In the genomic region with DNA sequence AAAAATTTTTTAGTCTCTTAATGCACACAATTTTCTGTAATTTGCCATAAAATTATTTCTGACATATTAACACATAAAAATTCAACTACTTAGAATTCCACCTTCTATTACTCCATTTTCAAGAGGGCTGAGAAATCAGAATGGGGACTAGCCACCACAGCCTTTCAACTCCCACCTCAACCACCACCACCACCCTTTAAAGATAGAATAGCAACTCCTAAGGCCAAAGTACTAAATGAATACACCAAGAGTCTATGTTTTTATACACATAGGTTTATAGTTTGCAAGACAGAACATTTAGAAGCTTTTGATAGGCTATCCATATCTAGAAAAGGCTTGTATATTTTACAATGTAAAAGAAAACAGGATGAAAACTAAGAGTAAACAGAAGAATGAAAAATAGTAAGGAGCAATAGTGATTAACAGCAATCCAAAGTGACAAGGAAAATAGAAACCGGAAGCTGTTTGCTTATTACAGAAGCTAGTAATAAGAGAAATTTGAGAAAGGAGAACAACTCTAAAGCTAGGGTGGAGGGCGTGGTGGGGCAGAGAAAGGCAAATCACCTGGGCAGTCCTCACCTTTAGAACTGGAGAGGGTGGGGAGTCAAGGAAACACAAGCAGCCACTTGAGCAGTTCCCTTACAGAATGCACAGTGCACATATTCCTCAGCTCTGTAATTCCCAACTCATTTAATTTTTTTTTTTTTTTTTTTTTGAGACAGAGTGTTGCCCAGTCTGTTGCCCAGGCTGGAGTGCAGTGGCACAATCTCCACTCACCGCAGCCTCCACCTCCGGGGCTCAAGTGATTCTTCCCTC, we compare ENCODE assay signal across 9 cellular contexts. TPM values are rescaled to one million over a fixed set of nuclear protein-coding genes. Genes with fewer than 3 reads are reported as not detected.
DNase-seq lines count a peak whose midpoint lies in the region; ATAC-seq and TF ChIP-seq lines count a peak whose summit lies in the region.
"Had no signal": no experiment of that assay in that cellular context is flagged by ENCODE, and none has a peak within 500 bp of the region (broad histone marks: within the 10 kb centered on the region; RNA-seq: fewer than 3 reads in every experiment).

No MANE protein-coding gene starts in this region.

- peaks cover 21% of the 10 kb centered on the region for H3K4me1 ChIP-seq in testis

- no peaks in the 10 kb centered on the region for H3K9me3 ChIP-seq in testis

- no peaks in the 10 kb centered on the region for H3K36me3 Mint-ChIP-seq in natural killer cell

- TF ChIP-seq POLR2A in Raji (IDR thresholded peaks at IDR 0.05; ENCODE audit: insufficient read depth, low read depth, low read length) (peak; percentile 54), testis (IDR thresholded peaks at IDR 0.05) (no peak)

- H3K27me3 ChIP-seq in testis: no peaks in the 10 kb centered on the region

- no peak overlapping the region for H3K4me3 ChIP-seq in testis

- H3K4me1 Mint-ChIP-seq in natural killer cell: peaks cover 47 to 49% of the 10 kb centered on the region in 2 donors

- H3K36me3 ChIP-seq in testis (ENCODE audit: low read depth, missing control alignments): no peaks in the 10 kb centered on the region

- H3K27ac ChIP-seq in testis: no peak overlapping the region

- 70 to 81% methylated on average over 2 to 4 of the region's 4 CpGs for WGBS in testis, 2 donors

- H3K4me3 Mint-ChIP-seq in natural killer cell: peak overlapping the region; percentile 67

- ATAC-seq in GM18502 (IDR thresholded peaks at IDR 0.05; ENCODE audit: poor library complexity, unreplicated experiment) (peak; percentile 57), HG02678 (IDR thresholded peaks at IDR 0.05; ENCODE audit: unreplicated experiment) (peak; percentile 42), natural killer cell (peak in 2 of 3 donors; percentile 48 to 73), GM18873 (IDR thresholded peaks at IDR 0.05; ENCODE audit: low FRiP score, unreplicated experiment) (no peak), GM21423 (IDR thresholded peaks at IDR 0.05; ENCODE audit: unreplicated experiment) (no peak)

- H3K27me3 Mint-ChIP-seq in natural killer cell (ENCODE audit: low read depth in 2 of 2): no peaks in the 10 kb centered on the region

- intact Hi-C loops in natural killer cell (cut with micrococcal nuclease): no loop called here
- intact Hi-C loops in testis (cut with DNase I; ENCODE audit: low total_unique reads): no loop called here

- DNase-seq in natural killer cell: no peak
- no peak for DNase-seq in T-helper 1 cell
- no peak for DNase-seq in testis
- DNase-seq: kidney glomerular epithelial cell had no signal

- TF ChIP-seq CTCF in natural killer cell (IDR thresholded peaks at IDR 0.05): no peak
- TF ChIP-seq CTCF in testis (IDR thresholded peaks at IDR 0.05): no peak

- H3K9me3 Mint-ChIP-seq in natural killer cell: no peaks in the 10 kb centered on the region

- H3K27ac Mint-ChIP-seq in natural killer cell: peak overlapping the region; percentile 76 to 82

RNA-seq across cellular contexts. Expression of gene EPS15, which starts 27.7 kb away (rescaled TPM):
- total RNA-seq in natural killer cell (100 to 1,000 TPM in 1 of 3 donors, 10 to 100 TPM in 2; 92.7 to 127 (median 93.5) TPM), testis (100 to 1,000 TPM; 108 to 127 TPM)
- 77.2 TPM for polyA plus RNA-seq in testis (ENCODE audit: insufficient read depth, low read depth, low replicate concordance)

Comparison
In these comparisons a context has a peak if more than half of its experiments do, and no peak if none do; other contexts are left out.
1. ATAC-seq: peak in GM18502 (single experiment), HG02678 (single experiment) and natural killer cell (2 of 3); none in GM18873 (single experiment) and GM21423 (single experiment).